18 cellular contexts compared by ENCODE assay signal in the genomic region with DNA sequence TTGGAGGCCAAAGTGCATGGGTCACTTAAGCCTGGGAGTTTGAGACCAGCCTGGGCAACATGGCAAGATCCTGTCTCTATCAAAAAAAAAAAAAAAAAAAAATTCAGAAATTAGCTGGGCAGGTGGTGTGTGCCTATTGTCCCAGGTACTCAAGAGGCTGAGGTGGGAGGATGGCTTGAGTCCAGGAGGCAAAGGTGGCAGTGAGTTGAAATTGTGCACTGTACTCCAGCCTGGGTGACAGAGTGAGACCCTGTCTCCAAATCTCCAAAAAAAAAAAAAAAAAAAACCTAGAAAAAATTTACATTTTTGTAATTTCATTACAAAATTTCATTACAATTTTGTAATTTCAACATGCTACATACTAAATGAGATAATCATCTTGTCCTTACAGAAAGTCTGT. TPM values are rescaled to one million over a fixed set of nuclear protein-coding genes. Genes with fewer than 3 reads are reported as not detected.
DNase-seq lines count a peak whose midpoint lies in the region; ATAC-seq lines count a peak whose summit lies in the region.
"Had no signal": no experiment of that assay in that cellular context is flagged by ENCODE, and none has a peak within 500 bp of the region (broad histone marks: within the 10 kb centered on the region; RNA-seq: fewer than 3 reads in every experiment).

No MANE protein-coding gene starts in this region.

- intact Hi-C loops in CD4-positive, alpha-beta memory T cell (cut with micrococcal nuclease) = no loop called here
- intact Hi-C loops in activated T-helper 1 cell treated with anti-CD3 and anti-CD28 coated beads, Interleukin-12 subunit alpha, Interleukin-12 subunit beta, Interleukin-2, Interleukin-4 antibody, amounts not matched to agents 30 ng/mL and 10 ng/mL and 1 ng/mL, durations not matched to agents 14 hours and 24 hours and 36 hours (cut with micrococcal nuclease) = no loop called here

- POLR2A ChIA-PET in CD4-positive, alpha-beta memory T cell (lab: Charles Lee; ENCODE audit: partially characterized antibody) = interaction anchor here (1.7 kb wide), 1 partner anchor 31 kb away, joined by 6 read pairs; no protein-coding TSS in a partner anchor

- H3K4me3 Mint-ChIP-seq in CD4-positive, alpha-beta memory T cell = no peak overlapping the region
- H3K4me3 Mint-ChIP-seq in T-helper 17 cell = no peak overlapping the region
- no peak overlapping the region for H3K4me3 Mint-ChIP-seq in activated T-helper 1 cell treated with anti-CD3 and anti-CD28 coated beads, Interleukin-12 subunit alpha, Interleukin-12 subunit beta, Interleukin-2, Interleukin-4 antibody, amounts not matched to agents 30 ng/mL and 10 ng/mL and 1 ng/mL, durations not matched to agents 14 hours and 24 hours and 36 hours
- H3K4me3 Mint-ChIP-seq: activated naive CD4-positive, alpha-beta T cell treated with anti-CD3 and anti-CD28 coated beads for 36 hours; IgD-negative memory B cell; memory B cell; stimulated activated naive B cell treated with anti-CD40 and anti-IgM and Interleukin-4, amounts not matched to agents 10 μg/mL and 1 μg/mL and 100 μg/mL, for 72 hours; T-helper 1 cell treated with Interleukin-12 subunit alpha and Interleukin-12 subunit beta and Interleukin-4 antibody, amounts not matched to agents 30 μg/mL and 1 μg/mL, for 36 hours had no signal

- no peak for ATAC-seq in T-helper 17 cell
- no peak for ATAC-seq in GM21360 (IDR thresholded peaks at IDR 0.05; ENCODE audit: unreplicated experiment)
- no peak for ATAC-seq in HG03025 (IDR thresholded peaks at IDR 0.05; ENCODE audit: low FRiP score, unreplicated experiment)
- ATAC-seq in GM19463 (IDR thresholded peaks at IDR 0.05; ENCODE audit: unreplicated experiment) = no peak
- ATAC-seq: stimulated activated naive B cell treated with anti-CD40 and anti-IgM and Interleukin-4, amounts not matched to agents 10 μg/mL and 1 μg/mL and 100 μg/mL, for 72 hours had no signal

- H3K9me3 ChIP-seq in CD4-positive, alpha-beta memory T cell (ENCODE audit: control insufficient read depth in 1 of 2, low read length in 2 of 2) = no peaks in the 10 kb centered on the region
- H3K9me3 ChIP-seq in T-helper 17 cell (ENCODE audit: control insufficient read depth, low read length, poor library complexity, severe bottlenecking) (no peaks in the 10 kb centered on the region), muscle layer of duodenum (ENCODE audit: control insufficient read depth in 1 of 2, low read length in 2 of 2) (no peaks in the 10 kb centered on the region)
- H3K9me3 ChIP-seq: neutrophil had no signal

- peaks cover 31 to 71% (median 56%) of the 10 kb centered on the region in 4 donors for H3K4me1 Mint-ChIP-seq in CD4-positive, alpha-beta memory T cell
- peaks cover 37% of the 10 kb centered on the region for H3K4me1 Mint-ChIP-seq in T-helper 17 cell
- peaks cover 8% of the 10 kb centered on the region for H3K4me1 Mint-ChIP-seq in activated T-helper 1 cell treated with anti-CD3 and anti-CD28 coated beads, Interleukin-12 subunit alpha, Interleukin-12 subunit beta, Interleukin-2, Interleukin-4 antibody, amounts not matched to agents 30 ng/mL and 10 ng/mL and 1 ng/mL, durations not matched to agents 14 hours and 24 hours and 36 hours (ENCODE audit: low read depth)

- peaks cover 4 to 11% of the 10 kb centered on the region in 2 donors for H3K36me3 Mint-ChIP-seq in CD4-positive, alpha-beta memory T cell
- peaks cover 2% of the 10 kb centered on the region for H3K36me3 Mint-ChIP-seq in T-helper 17 cell (ENCODE audit: low read depth)
- peaks cover 9% of the 10 kb centered on the region for H3K36me3 Mint-ChIP-seq in activated T-helper 1 cell treated with anti-CD3 and anti-CD28 coated beads, Interleukin-12 subunit alpha, Interleukin-12 subunit beta, Interleukin-2, Interleukin-4 antibody, amounts not matched to agents 30 ng/mL and 10 ng/mL and 1 ng/mL, durations not matched to agents 14 hours and 24 hours and 36 hours (ENCODE audit: low read depth)
- H3K36me3 Mint-ChIP-seq: IgD-negative memory B cell had no signal

- no peak for DNase-seq in CD4-positive, alpha-beta memory T cell
- DNase-seq in DMS79 (lab: John Stamatoyannopoulos, UW) (peak; percentile 54), T-helper 17 cell (no peak)
- DNase-seq in activated T-helper 1 cell treated with anti-CD3 and anti-CD28 coated beads, Interleukin-12 subunit alpha, Interleukin-12 subunit beta, Interleukin-2, Interleukin-4 antibody, amounts not matched to agents 30 ng/mL and 10 ng/mL and 1 ng/mL, durations not matched to agents 14 hours and 24 hours and 36 hours (ENCODE audit: low spot score) = no peak
- DNase-seq: activated CD4-positive, alpha-beta T cell treated with anti-CD3 and anti-CD28 coated beads for 1 hour; activated CD8-positive, alpha-beta memory T cell treated with anti-CD3 and anti-CD28 coated beads, Interleukin-2, amount 50 U/mL, for 48 hours; activated naive CD4-positive, alpha-beta T cell treated with anti-CD3 and anti-CD28 coated beads for 36 hours; NCI-H526; stimulated activated naive B cell treated with anti-CD40 and anti-IgM and Interleukin-4, amounts not matched to agents 10 μg/mL and 1 μg/mL and 100 μg/mL, for 72 hours had no signal

- peaks cover 0 to 4% (median 0%) of the 10 kb centered on the region in 8 donors for H3K9me3 Mint-ChIP-seq in CD4-positive, alpha-beta memory T cell
- peaks cover 6% of the 10 kb centered on the region for H3K9me3 Mint-ChIP-seq in activated T-helper 1 cell treated with anti-CD3 and anti-CD28 coated beads, Interleukin-12 subunit alpha, Interleukin-12 subunit beta, Interleukin-2, Interleukin-4 antibody, amounts not matched to agents 30 ng/mL and 10 ng/mL and 1 ng/mL, durations not matched to agents 14 hours and 24 hours and 36 hours
- H3K9me3 Mint-ChIP-seq: activated naive CD4-positive, alpha-beta T cell treated with anti-CD3 and anti-CD28 coated beads for 36 hours; IgD-negative memory B cell; memory B cell; T-helper 1 cell treated with Interleukin-12 subunit alpha and Interleukin-12 subunit beta and Interleukin-4 antibody, amounts not matched to agents 30 μg/mL and 1 μg/mL, for 36 hours had no signal

- H3K27me3 ChIP-seq in CD4-positive, alpha-beta memory T cell (ENCODE audit: insufficient read depth, low read length) = no peaks in the 10 kb centered on the region
- H3K27me3 ChIP-seq in muscle layer of duodenum (ENCODE audit: low read depth, low read length) = no peaks in the 10 kb centered on the region
- H3K27me3 ChIP-seq: BLaER1 treated with 17β-estradiol and CSF1 and Interleukin-3, amounts not matched to agents 10 nM and 100 nM had no signal

- H3K4me1 ChIP-seq in CD4-positive, alpha-beta memory T cell (ENCODE audit: insufficient read depth, low read length) = peaks cover 34% of the 10 kb centered on the region
- peaks cover 21 to 29% of the 10 kb centered on the region in 2 donors for H3K4me1 ChIP-seq in muscle layer of duodenum (ENCODE audit: control insufficient read depth in 1 of 2, insufficient read depth in 2 of 2, low read length in 2 of 2)

- H3K27ac Mint-ChIP-seq in CD4-positive, alpha-beta memory T cell = peak overlapping the region in 6 of 7 donors; percentile 9 to 86 (median 68)
- H3K27ac Mint-ChIP-seq in T-helper 17 cell = peak overlapping the region; percentile 73
- no peak overlapping the region for H3K27ac Mint-ChIP-seq in activated T-helper 1 cell treated with anti-CD3 and anti-CD28 coated beads, Interleukin-12 subunit alpha, Interleukin-12 subunit beta, Interleukin-2, Interleukin-4 antibody, amounts not matched to agents 30 ng/mL and 10 ng/mL and 1 ng/mL, durations not matched to agents 14 hours and 24 hours and 36 hours
- H3K27ac Mint-ChIP-seq: activated naive CD4-positive, alpha-beta T cell treated with anti-CD3 and anti-CD28 coated beads for 36 hours; memory B cell; stimulated activated naive B cell treated with anti-CD40 and anti-IgM and Interleukin-4, amounts not matched to agents 10 μg/mL and 1 μg/mL and 100 μg/mL, for 72 hours; T-helper 1 cell treated with Interleukin-12 subunit alpha and Interleukin-12 subunit beta and Interleukin-4 antibody, amounts not matched to agents 30 μg/mL and 1 μg/mL, for 36 hours had no signal

- no peaks in the 10 kb centered on the region for H3K36me3 ChIP-seq in CD4-positive, alpha-beta memory T cell (ENCODE audit: insufficient read depth, low read length)
- H3K36me3 ChIP-seq in muscle layer of duodenum (ENCODE audit: control insufficient read depth in 1 of 2, insufficient read depth in 2 of 2, low read length in 2 of 2) = no peaks in the 10 kb centered on the region
- H3K36me3 ChIP-seq: neutrophil had no signal

- no peak overlapping the region for H3K27ac ChIP-seq in CD4-positive, alpha-beta memory T cell (ENCODE audit: low read depth, low read length)
- peak overlapping the region; percentile 73 for H3K27ac ChIP-seq in muscle layer of duodenum (ENCODE audit: low read length)
- H3K27ac ChIP-seq: BLaER1 treated with 17β-estradiol and CSF1 and Interleukin-3, amounts not matched to agents 10 nM and 100 nM; neutrophil had no signal

- CTCF ChIA-PET in CD4-positive, alpha-beta memory T cell (lab: Charles Lee; ENCODE audit: partially characterized antibody) = no interaction called here

- no peak overlapping the region for H3K4me3 ChIP-seq in CD4-positive, alpha-beta memory T cell (ENCODE audit: low read length in 2 of 2)
- H3K4me3 ChIP-seq in muscle layer of duodenum (ENCODE audit: low read depth in 1 of 2, low read length in 2 of 2) = no peak overlapping the region
- H3K4me3 ChIP-seq: BLaER1 treated with 17β-estradiol and CSF1 and Interleukin-3, amounts not matched to agents 10 nM and 100 nM had no signal

- H3K27me3 Mint-ChIP-seq in CD4-positive, alpha-beta memory T cell = no peaks in the 10 kb centered on the region
- no peaks in the 10 kb centered on the region for H3K27me3 Mint-ChIP-seq in T-helper 17 cell
- no peaks in the 10 kb centered on the region for H3K27me3 Mint-ChIP-seq in activated T-helper 1 cell treated with anti-CD3 and anti-CD28 coated beads, Interleukin-12 subunit alpha, Interleukin-12 subunit beta, Interleukin-2, Interleukin-4 antibody, amounts not matched to agents 30 ng/mL and 10 ng/mL and 1 ng/mL, durations not matched to agents 14 hours and 24 hours and 36 hours (ENCODE audit: insufficient read depth)
- H3K27me3 Mint-ChIP-seq: IgD-negative memory B cell; memory B cell; stimulated activated naive B cell treated with anti-CD40 and anti-IgM and Interleukin-4, amounts not matched to agents 10 μg/mL and 1 μg/mL and 100 μg/mL, for 72 hours had no signal

RNA-seq across cellular contexts. Expression of gene SYNE2, which starts 42.7 kb away (rescaled TPM):
- 100 to 1,000 TPM; 259 to 280 TPM for total RNA-seq in CD4-positive, alpha-beta memory T cell
- 100 to 1,000 TPM in 1 of 2 donors, 10 to 100 TPM in 1; 14.2 to 120 TPM for polyA plus RNA-seq in CD4-positive, alpha-beta memory T cell
- total RNA-seq in T-helper 17 cell = 100 to 1,000 TPM; 206 to 223 TPM
- 25.1 and 26.9 TPM in 2 replicates for total RNA-seq in activated T-helper 1 cell treated with anti-CD3 and anti-CD28 coated beads, Interleukin-12 subunit alpha, Interleukin-12 subunit beta, Interleukin-2, Interleukin-4 antibody, amounts not matched to agents 30 ng/mL and 10 ng/mL and 1 ng/mL, durations not matched to agents 14 hours and 24 hours and 36 hours
